ENCODE assay signal across 9 cellular contexts in the genomic region with DNA sequence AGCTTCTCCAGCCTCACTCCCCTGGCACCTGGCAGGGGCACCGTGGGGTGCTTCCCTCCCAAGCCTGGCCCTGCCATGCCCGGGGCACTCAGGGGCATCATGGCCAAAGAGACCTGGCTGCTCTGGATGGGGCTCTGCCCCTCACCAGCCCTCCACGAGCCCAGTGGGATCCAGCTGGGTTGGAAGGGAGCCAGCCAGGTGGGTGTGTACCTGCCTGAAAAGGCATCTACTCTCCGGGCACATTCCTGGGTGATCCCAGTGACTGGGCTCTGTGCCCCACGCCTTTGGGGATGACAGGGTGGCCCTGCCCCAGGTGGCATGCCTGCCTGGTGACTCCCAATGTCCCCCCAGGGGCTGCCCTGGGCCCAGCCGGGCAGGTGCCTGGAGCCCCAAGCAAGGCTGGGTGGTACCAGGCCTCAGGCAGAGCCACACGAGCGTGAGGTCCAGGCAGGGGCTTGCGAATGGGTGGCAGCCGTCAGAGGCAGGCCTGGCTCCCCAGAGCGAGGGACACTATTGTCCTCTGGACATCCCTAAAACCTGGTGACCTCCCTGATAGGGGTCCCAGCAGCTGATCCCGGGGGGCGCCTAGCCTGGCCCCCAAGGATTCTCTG. TPM values are rescaled to one million over a fixed set of nuclear protein-coding genes. Genes with fewer than 3 reads are reported as not detected.
DNase-seq lines count a peak whose midpoint lies in the region; ATAC-seq and TF ChIP-seq lines count a peak whose summit lies in the region.
"Had no signal": no experiment of that assay in that cellular context is flagged by ENCODE, and none has a peak within 500 bp of the region (broad histone marks: within the 10 kb centered on the region; RNA-seq: fewer than 3 reads in every experiment).

No MANE protein-coding gene starts in this region.

- intact Hi-C loops in activated CD8-positive, alpha-beta T cell treated with anti-CD3 and anti-CD28 coated beads for 36 hours (cut with micrococcal nuclease) = no loop called here

- H3K36me3 ChIP-seq in kidney epithelial cell (ENCODE audit: control insufficient read depth, insufficient read depth, low read length) (no peaks in the 10 kb centered on the region), tibial nerve (peaks cover 0 to 14% (median 0%) of the 10 kb centered on the region in 3 donors)

- peaks cover 4% of the 10 kb centered on the region for H3K27me3 ChIP-seq in kidney epithelial cell (ENCODE audit: control insufficient read depth, insufficient read depth, low read length)
- H3K27me3 ChIP-seq in tibial nerve = no peaks in the 10 kb centered on the region

- H3K36me3 Mint-ChIP-seq in activated CD8-positive, alpha-beta T cell treated with anti-CD3 and anti-CD28 coated beads for 36 hours (ENCODE audit: low read depth) = no peaks in the 10 kb centered on the region
- H3K36me3 Mint-ChIP-seq in activated CD8-positive, alpha-beta T cell treated with anti-CD3 and anti-CD28 coated beads, Interleukin-2, amount 10 ng/mL, durations not matched to agents 7 days and 5 days (ENCODE audit: low read depth) = no peaks in the 10 kb centered on the region
- no peaks in the 10 kb centered on the region for H3K36me3 Mint-ChIP-seq in activated naive CD8-positive, alpha-beta T cell treated with anti-CD3 and anti-CD28 coated beads, Interleukin-2, amount 50 U/mL, for 24 hours (ENCODE audit: low read depth)

- no peaks in the 10 kb centered on the region for H3K27me3 Mint-ChIP-seq in activated CD8-positive, alpha-beta T cell treated with anti-CD3 and anti-CD28 coated beads for 36 hours
- H3K27me3 Mint-ChIP-seq in activated CD8-positive, alpha-beta T cell treated with anti-CD3 and anti-CD28 coated beads, Interleukin-2, amount 10 ng/mL, durations not matched to agents 7 days and 5 days (ENCODE audit: low read depth) = peaks cover 2% of the 10 kb centered on the region
- H3K27me3 Mint-ChIP-seq in activated naive CD8-positive, alpha-beta T cell treated with anti-CD3 and anti-CD28 coated beads, Interleukin-2, amount 50 U/mL, for 24 hours = no peaks in the 10 kb centered on the region

- H3K9me3 Mint-ChIP-seq in activated CD8-positive, alpha-beta T cell treated with anti-CD3 and anti-CD28 coated beads for 36 hours = no peaks in the 10 kb centered on the region
- no peaks in the 10 kb centered on the region for H3K9me3 Mint-ChIP-seq in activated CD8-positive, alpha-beta T cell treated with anti-CD3 and anti-CD28 coated beads, Interleukin-2, amount 10 ng/mL, durations not matched to agents 7 days and 5 days (ENCODE audit: insufficient read depth)
- no peaks in the 10 kb centered on the region for H3K9me3 Mint-ChIP-seq in activated naive CD8-positive, alpha-beta T cell treated with anti-CD3 and anti-CD28 coated beads, Interleukin-2, amount 50 U/mL, for 24 hours

- H3K4me3 Mint-ChIP-seq in activated CD8-positive, alpha-beta T cell treated with anti-CD3 and anti-CD28 coated beads for 36 hours = peak overlapping the region; percentile 56
- no peak overlapping the region for H3K4me3 Mint-ChIP-seq in activated CD8-positive, alpha-beta T cell treated with anti-CD3 and anti-CD28 coated beads, Interleukin-2, amount 10 ng/mL, durations not matched to agents 7 days and 5 days
- peak overlapping the region; percentile 45 for H3K4me3 Mint-ChIP-seq in activated naive CD8-positive, alpha-beta T cell treated with anti-CD3 and anti-CD28 coated beads, Interleukin-2, amount 50 U/mL, for 24 hours

- H3K4me3 ChIP-seq in kidney epithelial cell (ENCODE audit: low read depth, low read length) = peak overlapping the region; percentile 65
- peak overlapping the region; percentile 56 to 89 (median 76) for H3K4me3 ChIP-seq in tibial nerve

- POLR2A ChIA-PET in activated CD8-positive, alpha-beta T cell treated with anti-CD3 and anti-CD28 coated beads for 36 hours (lab: Charles Lee) = interaction anchor here (0.9 to 1.9 kb wide), 2 partner anchors 17 to 35 kb away, joined by 3 to 6 read pairs; a partner anchor contains a TSS
- POLR2A ChIA-PET in activated CD8-positive, alpha-beta T cell treated with anti-CD3 and anti-CD28 coated beads, Interleukin-2, amount 10 ng/mL, durations not matched to agents 7 days and 5 days (lab: Charles Lee) = interaction anchor here (0.6 to 0.9 kb wide), 2 partner anchors 9 to 35 kb away, joined by 3 read pairs; no protein-coding TSS in a partner anchor

- TF ChIP-seq POLR2A in tibial nerve (IDR thresholded peaks at IDR 0.05) (no peak), GM18505 (IDR thresholded peaks at IDR 0.05; ENCODE audit: borderline replicate concordance, extremely low read depth, insufficient read depth, insufficient read length) (no peak)

- no peak for TF ChIP-seq EP300 in tibial nerve (IDR thresholded peaks at IDR 0.05)

- ATAC-seq in activated CD8-positive, alpha-beta T cell treated with anti-CD3 and anti-CD28 coated beads for 36 hours = peak; percentile 18
- no peak for ATAC-seq in activated CD8-positive, alpha-beta T cell treated with anti-CD3 and anti-CD28 coated beads, Interleukin-2, amount 10 ng/mL, durations not matched to agents 7 days and 5 days
- ATAC-seq in activated naive CD8-positive, alpha-beta T cell treated with anti-CD3 and anti-CD28 coated beads, Interleukin-2, amount 50 U/mL, for 24 hours = no peak
- no peak for ATAC-seq in HG03108 (IDR thresholded peaks at IDR 0.05; ENCODE audit: unreplicated experiment)
- ATAC-seq in GM18505 (IDR thresholded peaks at IDR 0.05; ENCODE audit: unreplicated experiment) = no peak
- ATAC-seq in GM18909 (IDR thresholded peaks at IDR 0.05; ENCODE audit: poor library complexity, unreplicated experiment) = no peak

- no peak for TF ChIP-seq CTCF in activated CD8-positive, alpha-beta T cell treated with anti-CD3 and anti-CD28 coated beads for 36 hours (IDR thresholded peaks at IDR 0.05)
- no peak for TF ChIP-seq CTCF in kidney epithelial cell (IDR thresholded peaks at IDR 0.05; ENCODE audit: insufficient read depth, low read length, poor library complexity, severe bottlenecking)
- no peak for TF ChIP-seq CTCF in tibial nerve (IDR thresholded peaks at IDR 0.05)

- H3K4me1 Mint-ChIP-seq in activated CD8-positive, alpha-beta T cell treated with anti-CD3 and anti-CD28 coated beads for 36 hours (ENCODE audit: low read depth) = peaks cover 6% of the 10 kb centered on the region
- H3K4me1 Mint-ChIP-seq in activated CD8-positive, alpha-beta T cell treated with anti-CD3 and anti-CD28 coated beads, Interleukin-2, amount 10 ng/mL, durations not matched to agents 7 days and 5 days (ENCODE audit: low read depth) = no peaks in the 10 kb centered on the region
- H3K4me1 Mint-ChIP-seq in activated naive CD8-positive, alpha-beta T cell treated with anti-CD3 and anti-CD28 coated beads, Interleukin-2, amount 50 U/mL, for 24 hours = peaks cover 3% of the 10 kb centered on the region

- H3K9me3 ChIP-seq in tibial nerve = no peaks in the 10 kb centered on the region

- H3K27ac Mint-ChIP-seq in activated CD8-positive, alpha-beta T cell treated with anti-CD3 and anti-CD28 coated beads for 36 hours = no peak overlapping the region
- H3K27ac Mint-ChIP-seq in activated CD8-positive, alpha-beta T cell treated with anti-CD3 and anti-CD28 coated beads, Interleukin-2, amount 10 ng/mL, durations not matched to agents 7 days and 5 days = no peak overlapping the region
- no peak overlapping the region for H3K27ac Mint-ChIP-seq in activated naive CD8-positive, alpha-beta T cell treated with anti-CD3 and anti-CD28 coated beads, Interleukin-2, amount 50 U/mL, for 24 hours

- H3K4me1 ChIP-seq in tibial nerve = peaks cover 0 to 86% (median 59%) of the 10 kb centered on the region in 4 donors

- peak; percentile 41 for DNase-seq in activated CD8-positive, alpha-beta T cell treated with anti-CD3 and anti-CD28 coated beads for 36 hours
- no peak for DNase-seq in activated CD8-positive, alpha-beta T cell treated with anti-CD3 and anti-CD28 coated beads, Interleukin-2, amount 10 ng/mL, durations not matched to agents 7 days and 5 days
- DNase-seq in activated naive CD8-positive, alpha-beta T cell treated with anti-CD3 and anti-CD28 coated beads, Interleukin-2, amount 50 U/mL, for 24 hours = no peak
- DNase-seq in kidney epithelial cell (ENCODE audit: low read depth) (no peak), tibial nerve (ENCODE audit: low spot score in 2 of 2) (no peak)

- WGBS in tibial nerve, 2 donors = 0 to 14% methylated on average over 2 to 9 of the region's 13 CpGs

- H3K27ac ChIP-seq in tibial nerve = peak overlapping the region; percentile 85 to 98 (median 96)

- CTCF ChIA-PET in activated CD8-positive, alpha-beta T cell treated with anti-CD3 and anti-CD28 coated beads for 36 hours (lab: Charles Lee) = interaction anchor here (0.8 to 1.1 kb wide), 3 partner anchors 12 to 16 kb away, joined by 3 to 4 read pairs (median 3); no protein-coding TSS in a partner anchor
- CTCF ChIA-PET in activated CD8-positive, alpha-beta T cell treated with anti-CD3 and anti-CD28 coated beads, Interleukin-2, amount 10 ng/mL, durations not matched to agents 7 days and 5 days (lab: Charles Lee) = no interaction called here

RNA-seq across cellular contexts. Expression of a gene that starts 0.8 kb away (rescaled TPM):
- total RNA-seq in activated CD8-positive, alpha-beta T cell treated with anti-CD3 and anti-CD28 coated beads for 36 hours = 1 to 10 TPM; 8.8 to 10.0 TPM
- total RNA-seq in activated CD8-positive, alpha-beta T cell treated with anti-CD3 and anti-CD28 coated beads, Interleukin-2, amount 10 ng/mL, durations not matched to agents 7 days and 5 days = 1 to 10 TPM; 1.8 to 2.3 TPM
- total RNA-seq in kidney epithelial cell (31.8 and 41.3 TPM in 2 replicates), tibial nerve (10 to 100 TPM; 28.8 to 95.1 (median 38.1) TPM)

RNA-seq across cellular contexts. Expression of a gene that starts 24.2 kb away (rescaled TPM):
- total RNA-seq in activated CD8-positive, alpha-beta T cell treated with anti-CD3 and anti-CD28 coated beads for 36 hours = under 1 TPM in 1 of 2 experiments, not detected in 1; 0.07 TPM
- not detected for total RNA-seq in activated CD8-positive, alpha-beta T cell treated with anti-CD3 and anti-CD28 coated beads, Interleukin-2, amount 10 ng/mL, durations not matched to agents 7 days and 5 days
- total RNA-seq in kidney epithelial cell (under 0.01 and 0.04 TPM in 2 replicates), tibial nerve (under 1 TPM in 1 of 4 donors, not detected in 3; 0.20 TPM)
- total RNA-seq: activated CD8-positive, alpha-beta memory T cell treated with anti-CD3 and anti-CD28 coated beads for 36 hours had no signal

RNA-seq across cellular contexts. Expression of a gene that starts 35.4 kb away (rescaled TPM):
- total RNA-seq in activated CD8-positive, alpha-beta T cell treated with anti-CD3 and anti-CD28 coated beads for 36 hours = 10 to 100 TPM; 16.1 to 17.4 TPM
- total RNA-seq in activated CD8-positive, alpha-beta T cell treated with anti-CD3 and anti-CD28 coated beads, Interleukin-2, amount 10 ng/mL, durations not matched to agents 7 days and 5 days = 10 to 100 TPM; 20.4 to 21.6 TPM
- total RNA-seq in kidney epithelial cell = 24.3 and 27.5 TPM in 2 replicates
- total RNA-seq in tibial nerve = 10 to 100 TPM; 49.4 to 79.5 (median 70.8) TPM

RNA-seq across cellular contexts. Expression of a gene that starts 45.4 kb away (rescaled TPM):
- 1 to 10 TPM; 6.8 to 7.1 TPM for total RNA-seq in activated CD8-positive, alpha-beta T cell treated with anti-CD3 and anti-CD28 coated beads for 36 hours
- 1 to 10 TPM; 1.3 to 1.4 TPM for total RNA-seq in activated CD8-positive, alpha-beta T cell treated with anti-CD3 and anti-CD28 coated beads, Interleukin-2, amount 10 ng/mL, durations not matched to agents 7 days and 5 days
- total RNA-seq in kidney epithelial cell (1.9 and 2.0 TPM in 2 replicates), tibial nerve (10 to 100 TPM in 1 of 4 donors, 1 to 10 TPM in 3; 3.1 to 19.8 (median 3.1) TPM)
